6 cellular contexts compared by ENCODE assay signal in the genomic region with DNA sequence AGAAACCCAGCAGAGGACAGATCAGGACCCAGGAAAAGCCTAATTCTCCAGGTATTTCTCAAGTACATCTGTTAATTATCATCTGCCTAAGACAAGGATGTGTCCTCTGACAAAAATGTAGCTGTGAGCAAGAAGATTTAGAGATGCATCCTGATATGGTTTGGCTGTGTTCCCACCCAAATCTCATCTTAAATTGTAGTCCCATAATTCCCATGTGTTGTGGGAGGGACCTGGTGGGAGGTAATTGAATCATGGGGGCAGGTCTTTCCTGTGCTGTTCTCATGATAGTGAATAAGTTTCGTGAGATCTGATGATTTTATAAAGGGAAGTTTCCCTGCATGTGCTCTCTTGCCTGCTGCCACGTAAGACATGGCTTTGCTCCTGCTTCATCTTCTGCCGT.
"Had no signal": no experiment of that assay in that cellular context is flagged by ENCODE, and none has a peak within 500 bp of the region (broad histone marks: within the 10 kb centered on the region; RNA-seq: fewer than 3 reads in every experiment).

No MANE protein-coding gene starts in this region.

- H3K27ac Mint-ChIP-seq: GM23338, H9, HFFc6 had no signal

- H3K4me3 Mint-ChIP-seq: GM23338, H9, HFFc6 had no signal

- ATAC-seq: GM23338, K562 had no signal

- DNase-seq: H9, HCEC 1CT, HFFc6, IMR-90 had no signal

- H3K4me2 ChIP-seq: GM23338 had no signal

- H3K4me3 ChIP-seq: GM23338, K562 had no signal

- H2AFZ ChIP-seq: GM23338 had no signal
